8 cellular contexts compared by ENCODE assay signal in the genomic region with DNA sequence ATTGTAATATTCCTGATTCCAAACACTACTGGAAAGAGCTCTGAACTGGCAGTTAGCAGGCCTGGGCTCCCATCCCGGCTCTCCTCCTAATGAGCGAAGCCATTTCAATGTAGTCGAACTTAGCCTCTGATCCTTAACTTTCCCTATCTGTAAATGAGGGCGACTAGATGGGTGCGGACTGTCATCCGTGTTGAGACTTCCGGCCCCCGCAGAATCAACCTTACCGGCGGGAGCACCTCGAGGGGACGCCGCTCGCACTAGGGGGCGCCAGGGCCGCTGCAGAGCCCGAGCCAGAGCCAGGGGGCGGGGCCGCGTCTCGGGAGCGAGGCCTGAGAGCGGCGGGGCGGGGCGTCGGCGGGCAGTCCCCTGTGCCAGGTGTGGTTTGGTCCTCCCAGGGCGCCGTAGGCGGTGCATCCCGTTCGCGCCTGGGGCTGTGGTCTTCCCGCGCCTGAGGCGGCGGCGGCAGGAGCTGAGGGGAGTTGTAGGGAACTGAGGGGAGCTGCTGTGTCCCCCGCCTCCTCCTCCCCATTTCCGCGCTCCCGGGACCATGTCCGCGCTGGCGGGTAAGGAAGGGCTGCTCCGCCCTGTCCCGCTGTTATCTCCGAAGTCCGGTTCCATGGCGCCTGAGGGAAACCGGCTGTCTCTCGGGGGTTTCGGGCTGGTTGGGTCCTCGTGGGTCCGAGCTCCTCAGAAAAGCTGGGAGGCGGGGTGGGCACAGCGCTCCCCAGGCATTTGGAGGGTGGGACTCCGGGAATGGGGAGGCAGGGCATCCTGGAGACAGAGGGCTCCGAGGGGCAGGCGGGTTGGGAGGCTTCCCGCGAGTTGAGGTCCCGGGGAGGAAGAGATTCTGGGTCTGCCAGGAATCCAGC. TPM values are rescaled to one million over a fixed set of nuclear protein-coding genes. Genes with fewer than 3 reads are reported as not detected.
DNase-seq lines count a peak whose midpoint lies in the region; ATAC-seq and TF ChIP-seq lines count a peak whose summit lies in the region.

A gene (plus strand): TSS at position 437 of the 869 bp plus-strand sequence. CDS start 111 bp downstream, at position 548.

- H3K27me3 ChIP-seq in SK-N-SH (ENCODE audit: insufficient read depth) (no peaks in the 10 kb centered on the region), suprapubic skin (no peaks in the 10 kb centered on the region)

- peak within 1 kb of the TSS; percentile 91 for H3K4me2 ChIP-seq in SK-N-SH

- no peaks in the 10 kb centered on the region for H4K20me1 ChIP-seq in SK-N-SH (ENCODE audit: insufficient read depth)

- no peaks in the 10 kb centered on the region for H3K9me2 ChIP-seq in SK-N-SH

- POLR2A ChIA-PET in SK-N-SH (lab: Yijun Ruan, JAX) = interaction anchor here (0.8 to 1.9 kb wide), 4 partner anchors 12 to 36 kb away, joined by 3 to 8 read pairs (median 4); no protein-coding TSS in a partner anchor

- DNase-seq in GM10266 (ENCODE audit: extremely low spot score) = peak; percentile 94
- peak; percentile 88 for DNase-seq in NCI-H1092 (lab: John Stamatoyannopoulos, UW)
- peak; percentile 97 for DNase-seq in SK-N-SH
- peak; percentile 99 for DNase-seq in activated naive CD4-positive, alpha-beta T cell treated with anti-CD3 and anti-CD28 coated beads, Interleukin-2, amount 50 U/mL, for 16 hours
- peak; percentile 85 for DNase-seq in globus pallidus (ENCODE audit: low spot score)
- peak; percentile 82 for DNase-seq in occipital lobe (lab: John Stamatoyannopoulos, UW)
- peak; percentile 93 to 96 for DNase-seq in suprapubic skin (ENCODE audit: low spot score in 2 of 2)

- CTCF ChIA-PET in SK-N-SH (lab: Yijun Ruan, JAX) = interaction anchor here (0.5 to 9.1 kb wide), 50 partner anchors 9 to 577 kb away, joined by 3 to 151 read pairs (median 5); a partner anchor contains a TSS

- H2AFZ ChIP-seq in SK-N-SH (ENCODE audit: low read depth) = peak within 1 kb of the TSS; percentile 91

- peak; percentile 87 for ATAC-seq in HG02588 (IDR thresholded peaks at IDR 0.05; ENCODE audit: unreplicated experiment)

- TF ChIP-seq RAD21 in SK-N-SH (IDR thresholded peaks at IDR 0.05; ENCODE audit: low read length) = peak; percentile 74

- peak; percentile 93 for TF ChIP-seq CTCF in GM10266 (IDR thresholded peaks at IDR 0.05; ENCODE audit: control insufficient read depth, insufficient read depth, low read depth, missing control alignments)
- peak; percentile 91 for TF ChIP-seq CTCF in SK-N-SH (IDR thresholded peaks at IDR 0.05)
- TF ChIP-seq CTCF in suprapubic skin (IDR thresholded peaks at IDR 0.05) = peak; percentile 52 to 81

- peaks cover 47% of the 10 kb centered on the region for H3K79me2 ChIP-seq in SK-N-SH (ENCODE audit: insufficient read depth)

- peaks cover 3% of the 10 kb centered on the region for H3F3A ChIP-seq in SK-N-SH (replicated peaks; ENCODE audit: insufficient read depth)

- peak within 1 kb of the TSS; percentile 24 to 48; a peak in 2 of 4 replicates for H3K27ac ChIP-seq in SK-N-SH (ENCODE audit: low read depth in 2 of 2, low read length in 1 of 2)
- H3K27ac ChIP-seq in suprapubic skin = peak within 1 kb of the TSS; percentile 64

- H3K9me3 ChIP-seq in SK-N-SH = no peaks in the 10 kb centered on the region
- no peaks in the 10 kb centered on the region for H3K9me3 ChIP-seq in suprapubic skin

- peak within 1 kb of the TSS; percentile 81 for H3K9ac ChIP-seq in SK-N-SH

- peak in 1 of 2 experiments; percentile 39; a peak in 1 of 4 replicates for TF ChIP-seq EP300 in SK-N-SH (IDR thresholded peaks at IDR 0.05; ENCODE audit: borderline replicate concordance in 1 of 2, low read depth in 1 of 2, low read length in 1 of 2)
- no peak for TF ChIP-seq EP300 in suprapubic skin (IDR thresholded peaks at IDR 0.05)

- H3K36me3 ChIP-seq in SK-N-SH (replicated peaks in 1 of 2; ENCODE audit: control insufficient read depth in 1 of 2, insufficient read depth in 2 of 2, low read length in 1 of 2) (peaks cover 0 to 9% of the 10 kb centered on the region in 2 experiments), suprapubic skin (peaks cover under 1% of the 10 kb centered on the region)

- H3K4me3 ChIP-seq in SK-N-SH (ENCODE audit: low read depth in 2 of 2, low read length in 1 of 2) (peak within 1 kb of the TSS; percentile 58 to 84), suprapubic skin (peak within 1 kb of the TSS; percentile 89)

- 1% methylated on average over 20 of the region's 64 CpGs for WGBS in SK-N-SH (ENCODE audit: low lambda C conversion rate)
- WGBS in suprapubic skin = under 1% methylated on average over 64 of the region's 64 CpGs

- no peak for TF ChIP-seq POLR2A in suprapubic skin (IDR thresholded peaks at IDR 0.05)

- H3K4me1 ChIP-seq in SK-N-SH (ENCODE audit: control insufficient read depth in 1 of 2, insufficient read depth in 2 of 2, low read depth in 1 of 2, low read length in 1 of 2) (peaks cover 0 to 11% of the 10 kb centered on the region in 2 experiments; a peak in 2 of 4 replicates), suprapubic skin (peaks cover 55% of the 10 kb centered on the region)

TF ChIP-seq in SK-N-SH, 30 proteins besides CTCF, POLR2A, EP300 and RAD21:
- TF ChIP-seq, protein P1, sequence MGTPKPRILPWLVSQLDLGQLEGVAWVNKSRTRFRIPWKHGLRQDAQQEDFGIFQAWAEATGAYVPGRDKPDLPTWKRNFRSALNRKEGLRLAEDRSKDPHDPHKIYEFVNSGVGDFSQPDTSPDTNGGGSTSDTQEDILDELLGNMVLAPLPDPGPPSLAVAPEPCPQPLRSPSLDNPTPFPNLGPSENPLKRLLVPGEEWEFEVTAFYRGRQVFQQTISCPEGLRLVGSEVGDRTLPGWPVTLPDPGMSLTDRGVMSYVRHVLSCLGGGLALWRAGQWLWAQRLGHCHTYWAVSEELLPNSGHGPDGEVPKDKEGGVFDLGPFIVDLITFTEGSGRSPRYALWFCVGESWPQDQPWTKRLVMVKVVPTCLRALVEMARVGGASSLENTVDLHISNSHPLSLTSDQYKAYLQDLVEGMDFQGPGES (IDR thresholded peaks at IDR 0.05; ENCODE audit: low read depth, low read length) = no peak
- peak; percentile 51 for TF ChIP-seq CHD2 (IDR thresholded peaks at IDR 0.05; ENCODE audit: low read length, partially characterized antibody)
- peak; percentile 40; the same call in 1 of the 2 replicates for TF ChIP-seq SIN3A (IDR thresholded peaks at IDR 0.05; ENCODE audit: borderline replicate concordance, low read depth, low read length)
- TF ChIP-seq, protein P2, sequence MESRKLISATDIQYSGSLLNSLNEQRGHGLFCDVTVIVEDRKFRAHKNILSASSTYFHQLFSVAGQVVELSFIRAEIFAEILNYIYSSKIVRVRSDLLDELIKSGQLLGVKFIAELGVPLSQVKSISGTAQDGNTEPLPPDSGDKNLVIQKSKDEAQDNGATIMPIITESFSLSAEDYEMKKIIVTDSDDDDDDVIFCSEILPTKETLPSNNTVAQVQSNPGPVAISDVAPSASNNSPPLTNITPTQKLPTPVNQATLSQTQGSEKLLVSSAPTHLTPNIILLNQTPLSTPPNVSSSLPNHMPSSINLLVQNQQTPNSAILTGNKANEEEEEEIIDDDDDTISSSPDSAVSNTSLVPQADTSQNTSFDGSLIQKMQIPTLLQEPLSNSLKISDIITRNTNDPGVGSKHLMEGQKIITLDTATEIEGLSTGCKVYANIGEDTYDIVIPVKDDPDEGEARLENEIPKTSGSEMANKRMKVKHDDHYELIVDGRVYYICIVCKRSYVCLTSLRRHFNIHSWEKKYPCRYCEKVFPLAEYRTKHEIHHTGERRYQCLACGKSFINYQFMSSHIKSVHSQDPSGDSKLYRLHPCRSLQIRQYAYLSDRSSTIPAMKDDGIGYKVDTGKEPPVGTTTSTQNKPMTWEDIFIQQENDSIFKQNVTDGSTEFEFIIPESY (IDR thresholded peaks at IDR 0.05; ENCODE audit: borderline replicate concordance, low read depth) = no peak
- peak; percentile 47; the same call in 1 of the 2 replicates for TF ChIP-seq GABPA (IDR thresholded peaks at IDR 0.05; ENCODE audit: low read depth)
- TF ChIP-seq, protein P3, sequence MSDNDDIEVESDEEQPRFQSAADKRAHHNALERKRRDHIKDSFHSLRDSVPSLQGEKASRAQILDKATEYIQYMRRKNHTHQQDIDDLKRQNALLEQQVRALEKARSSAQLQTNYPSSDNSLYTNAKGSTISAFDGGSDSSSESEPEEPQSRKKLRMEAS (IDR thresholded peaks at IDR 0.05; ENCODE audit: low read depth) = no peak
- TF ChIP-seq POLR2AphosphoS5 (IDR thresholded peaks at IDR 0.05; ENCODE audit: low read depth, low read length) = peak; percentile 67; the same call in 1 of the 2 replicates
- TF ChIP-seq MXI1 (IDR thresholded peaks at IDR 0.05; ENCODE audit: low read depth, low read length) = peak; percentile 48; the same call in 1 of the 2 replicates
- TF ChIP-seq SMC3 (IDR thresholded peaks at IDR 0.05; ENCODE audit: low read depth, low read length) = peak; percentile 90
- no peak for TF ChIP-seq MEF2A (IDR thresholded peaks at IDR 0.05; ENCODE audit: borderline replicate concordance, low read depth)
- TF ChIP-seq RCOR1 (IDR thresholded peaks at IDR 0.05; ENCODE audit: low read length) = peak; percentile 38; the same call in 1 of the 2 replicates
- TF ChIP-seq FOSL2 (IDR thresholded peaks at IDR 0.05; ENCODE audit: borderline replicate concordance, low read depth) = no peak
- peak; percentile 58; the same call in 1 of the 2 replicates for TF ChIP-seq TAF1 (IDR thresholded peaks at IDR 0.05; ENCODE audit: borderline replicate concordance, low read depth, low read length)
- peak; percentile 66 for TF ChIP-seq ELF1 (IDR thresholded peaks at IDR 0.05)
- TF ChIP-seq NFIC (IDR thresholded peaks at IDR 0.05; ENCODE audit: borderline replicate concordance) = peak; percentile 38
- TF ChIP-seq YY1 (IDR thresholded peaks at IDR 0.05; ENCODE audit: low read depth) = 0 out of 2 replicates have a peak, but pooled peaks have one; percentile 36

RNA-seq across cellular contexts. Expression of the gene that starts here (rescaled TPM):
- polyA plus RNA-seq in SK-N-SH (2012; rRNA removed) = 9.8 and 10.7 TPM in 2 replicates
- polyA plus RNA-seq in SK-N-SH (2012; cell fraction: cytosol; rRNA removed) = 8.0 and 8.6 TPM in 2 replicates
- 41.7 and 60.0 TPM in 2 replicates for polyA plus RNA-seq in SK-N-SH (2012; cell fraction: nucleus; rRNA removed)
- total RNA-seq in occipital lobe (16.7 TPM), suprapubic skin (100 to 1,000 TPM; 103 to 229 (median 188) TPM)

Comparison
In these comparisons a context has a peak if more than half of its experiments do, and no peak if none do; other contexts are left out.
1. Peak in every context shown above with its lines: DNase-seq, ATAC-seq, H3K4me3 ChIP-seq and H3K27ac ChIP-seq.